ENCODE assay signal across 19 cellular contexts in the genomic region with DNA sequence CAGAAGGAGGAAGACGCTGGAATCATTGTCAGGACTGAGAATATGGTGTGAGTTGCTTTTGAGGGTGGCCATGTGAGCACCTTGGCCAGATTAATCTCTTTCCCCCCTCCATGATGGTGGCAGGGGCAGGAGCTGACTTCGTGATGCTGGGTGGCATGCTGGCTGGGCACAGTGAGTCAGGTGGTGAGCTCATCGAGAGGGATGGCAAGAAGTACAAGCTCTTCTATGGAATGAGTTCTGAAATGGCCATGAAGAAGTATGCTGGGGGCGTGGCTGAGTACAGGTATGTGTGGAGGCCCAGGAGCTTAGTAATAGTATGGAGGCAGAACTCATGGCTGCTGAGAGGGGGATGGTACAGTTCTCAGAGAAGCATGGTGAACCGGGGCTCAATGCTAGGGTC. TPM values are rescaled to one million over a fixed set of nuclear protein-coding genes. Genes with fewer than 3 reads are reported as not detected.
A peak's percentile ranks its signal among the peaks of the same experiment; 100 is the strongest.
DNase-seq lines count a peak whose midpoint lies in the region; ATAC-seq and TF ChIP-seq lines count a peak whose summit lies in the region.
"Had no signal": no experiment of that assay in that cellular context is flagged by ENCODE, and none has a peak within 500 bp of the region (broad histone marks: within the 10 kb centered on the region; RNA-seq: fewer than 3 reads in every experiment).

No MANE protein-coding gene starts in this region.

- no peak for ATAC-seq in activated T-cell treated with anti-CD3 and anti-CD28 coated beads, Interleukin-2, amount 50 U/mL, for 4 hours
- ATAC-seq: lower lobe of right lung, pancreas had no signal

- no peak overlapping the region for H3K4me3 Mint-ChIP-seq in activated naive CD4-positive, alpha-beta T cell treated with anti-CD3 and anti-CD28 coated beads for 36 hours
- H3K4me3 Mint-ChIP-seq in activated T-cell treated with anti-CD3 and anti-CD28 coated beads, Interleukin-2, amount 50 U/mL, for 4 hours = no peak overlapping the region

- no peak for DNase-seq in activated naive CD4-positive, alpha-beta T cell treated with anti-CD3 and anti-CD28 coated beads for 36 hours
- no peak for DNase-seq in activated naive CD4-positive, alpha-beta T cell treated with Interleukin-2 at 50 U/mL for 16 hours
- DNase-seq in activated T-cell treated with anti-CD3 and anti-CD28 coated beads, Interleukin-2, amount 50 U/mL, for 4 hours = peak; percentile 36
- DNase-seq in kidney glomerular epithelial cell (lab: John Stamatoyannopoulos, UW) = peak; percentile 3
- no peak for DNase-seq in smooth muscle cell (lab: John Stamatoyannopoulos, UW; ENCODE audit: unreplicated experiment)
- DNase-seq in D341Med (ENCODE audit: low spot score) = no peak
- no peak for DNase-seq in NCI-H774 (lab: John Stamatoyannopoulos, UW)
- no peak for DNase-seq in pons (ENCODE audit: low spot score)
- DNase-seq: activated gamma-delta T cell; DMS79 treated with DMSO at 0.1 percent for 48 hours; hippocampal formation; Karpas-422; lower lobe of right lung; NCI-H187 treated with DMSO at 0.1 percent for 48 hours; NCI-H748 treated with DMSO at 0.1 percent for 48 hours; pancreas; stimulated activated CD4-positive, alpha-beta T cell treated with anti-CD3 and anti-CD28 coated beads, Interleukin-4, amount 100 ng/mL, for 1 hour; stimulated activated naive CD4-positive, alpha-beta T cell had no signal

- peaks cover 42% of the 10 kb centered on the region for H3K36me3 Mint-ChIP-seq in activated naive CD4-positive, alpha-beta T cell treated with anti-CD3 and anti-CD28 coated beads for 36 hours (ENCODE audit: low read depth)
- H3K36me3 Mint-ChIP-seq in activated T-cell treated with anti-CD3 and anti-CD28 coated beads, Interleukin-2, amount 50 U/mL, for 4 hours (ENCODE audit: insufficient read depth) = peaks cover 53% of the 10 kb centered on the region

- H3K36me3 ChIP-seq in smooth muscle cell (ENCODE audit: low read depth) = no peaks in the 10 kb centered on the region

- intact Hi-C loops in activated naive CD4-positive, alpha-beta T cell treated with anti-CD3 and anti-CD28 coated beads for 36 hours (cut with micrococcal nuclease) = no loop called here

- H4K20me1 ChIP-seq in smooth muscle cell (ENCODE audit: low read depth) = peaks cover 24% of the 10 kb centered on the region

- TF ChIP-seq CTCF in smooth muscle cell (IDR thresholded peaks at IDR 0.05; ENCODE audit: borderline replicate concordance, insufficient read depth, poor library complexity, severe bottlenecking) = no peak

- no peak overlapping the region for H3K4me3 ChIP-seq in smooth muscle cell
- H3K4me3 ChIP-seq: esophagus muscularis mucosa, lower lobe of right lung, pancreas had no signal

- 93% methylated on average over 5 of the region's 5 CpGs for WGBS in smooth muscle cell (ENCODE audit: low lambda C conversion rate)

- peaks cover 14% of the 10 kb centered on the region for H3K4me1 ChIP-seq in smooth muscle cell (ENCODE audit: low read depth)

- H3K9ac ChIP-seq in smooth muscle cell (ENCODE audit: low read depth) = no peak overlapping the region

- H3K27me3 Mint-ChIP-seq in activated naive CD4-positive, alpha-beta T cell treated with anti-CD3 and anti-CD28 coated beads for 36 hours (ENCODE audit: low read depth) = no peaks in the 10 kb centered on the region
- H3K27me3 Mint-ChIP-seq in activated T-cell treated with anti-CD3 and anti-CD28 coated beads, Interleukin-2, amount 50 U/mL, for 4 hours (ENCODE audit: low read depth) = no peaks in the 10 kb centered on the region

- peaks cover 68% of the 10 kb centered on the region for H3K4me1 Mint-ChIP-seq in activated naive CD4-positive, alpha-beta T cell treated with anti-CD3 and anti-CD28 coated beads for 36 hours (ENCODE audit: low read depth)
- H3K4me1 Mint-ChIP-seq in activated T-cell treated with anti-CD3 and anti-CD28 coated beads, Interleukin-2, amount 50 U/mL, for 4 hours (ENCODE audit: low read depth) = peaks cover 76% of the 10 kb centered on the region

- H3F3A ChIP-seq in smooth muscle cell (ENCODE audit: low read depth) = peaks cover 28% of the 10 kb centered on the region

- H3K27ac ChIP-seq in smooth muscle cell (ENCODE audit: low read depth) = peak overlapping the region; percentile 7
- H3K27ac ChIP-seq: lower lobe of right lung, pancreas had no signal

- H3K9me3 Mint-ChIP-seq in activated naive CD4-positive, alpha-beta T cell treated with anti-CD3 and anti-CD28 coated beads for 36 hours = no peaks in the 10 kb centered on the region
- no peaks in the 10 kb centered on the region for H3K9me3 Mint-ChIP-seq in activated T-cell treated with anti-CD3 and anti-CD28 coated beads, Interleukin-2, amount 50 U/mL, for 4 hours

- no peak overlapping the region for H3K4me2 ChIP-seq in smooth muscle cell

- peaks cover 55% of the 10 kb centered on the region for H3K79me2 ChIP-seq in smooth muscle cell (ENCODE audit: low read depth)

- H3K27me3 ChIP-seq in smooth muscle cell (ENCODE audit: low read depth) = no peaks in the 10 kb centered on the region
- H3K27me3 ChIP-seq: esophagus muscularis mucosa, pancreas had no signal

- H3K27ac Mint-ChIP-seq in activated naive CD4-positive, alpha-beta T cell treated with anti-CD3 and anti-CD28 coated beads for 36 hours = peak overlapping the region; percentile 79

- H2AFZ ChIP-seq in smooth muscle cell (ENCODE audit: low read depth) = no peak overlapping the region

- no peaks in the 10 kb centered on the region for H3K9me3 ChIP-seq in smooth muscle cell (replicated peaks; ENCODE audit: low read depth)
- H3K9me3 ChIP-seq: esophagus muscularis mucosa, lower lobe of right lung, pancreas had no signal

- CTCF ChIA-PET in activated naive CD4-positive, alpha-beta T cell treated with anti-CD3 and anti-CD28 coated beads for 36 hours (lab: Charles Lee) = interaction anchor here (0.9 to 4.0 kb wide), 5 partner anchors 13 to 193 kb away, joined by 3 to 24 read pairs (median 6); partner anchors contain the start of genes CIDEB and MDP1

RNA-seq across cellular contexts. Expression of gene TINF2, which starts 4.3 kb away (rescaled TPM):
- 100 to 1,000 TPM; 117 to 128 TPM for total RNA-seq in activated naive CD4-positive, alpha-beta T cell treated with anti-CD3 and anti-CD28 coated beads for 36 hours
- total RNA-seq in activated T-cell treated with anti-CD3 and anti-CD28 coated beads, Interleukin-2, amount 50 U/mL, for 4 hours = 100 to 1,000 TPM in 2 of 3 donors, 10 to 100 TPM in 1; 87.2 to 110 (median 103) TPM
- 27.9 and 38.8 TPM in 2 replicates for total RNA-seq in smooth muscle cell
- 43.6 and 52.5 TPM in 2 replicates for polyA plus RNA-seq in smooth muscle cell

RNA-seq across cellular contexts. Expression of gene GMPR2, which starts 5.4 kb away (rescaled TPM):
- total RNA-seq in activated naive CD4-positive, alpha-beta T cell treated with anti-CD3 and anti-CD28 coated beads for 36 hours = 10 to 100 TPM; 60.5 to 63.7 TPM
- total RNA-seq in activated T-cell treated with anti-CD3 and anti-CD28 coated beads, Interleukin-2, amount 50 U/mL, for 4 hours = 10 to 100 TPM; 29.6 to 30.8 (median 29.7) TPM
- total RNA-seq in smooth muscle cell = 38.8 and 65.0 TPM in 2 replicates
- 43.4 and 55.9 TPM in 2 replicates for polyA plus RNA-seq in smooth muscle cell

RNA-seq across cellular contexts. Expression of gene NEDD8, which starts 6.0 kb away (rescaled TPM):
- total RNA-seq in activated naive CD4-positive, alpha-beta T cell treated with anti-CD3 and anti-CD28 coated beads for 36 hours = 100 to 1,000 TPM; 172 to 196 TPM
- total RNA-seq in activated T-cell treated with anti-CD3 and anti-CD28 coated beads, Interleukin-2, amount 50 U/mL, for 4 hours = 100 to 1,000 TPM; 197 to 217 (median 205) TPM
- 209 and 211 TPM in 2 replicates for total RNA-seq in smooth muscle cell
- polyA plus RNA-seq in smooth muscle cell = 375 and 432 TPM in 2 replicates

RNA-seq across cellular contexts. Expression of gene MDP1, which starts 22.3 kb away (rescaled TPM):
- total RNA-seq in activated naive CD4-positive, alpha-beta T cell treated with anti-CD3 and anti-CD28 coated beads for 36 hours = 10 to 100 TPM; 10.2 to 13.6 TPM
- 10 to 100 TPM; 16.3 to 19.5 (median 18.4) TPM for total RNA-seq in activated T-cell treated with anti-CD3 and anti-CD28 coated beads, Interleukin-2, amount 50 U/mL, for 4 hours
- 31.0 and 33.0 TPM in 2 replicates for total RNA-seq in smooth muscle cell
- 36.8 and 42.3 TPM in 2 replicates for polyA plus RNA-seq in smooth muscle cell

RNA-seq across cellular contexts. Expression of gene CHMP4A, which starts 24.8 kb away (rescaled TPM):
- 10 to 100 TPM; 65.2 to 66.5 TPM for total RNA-seq in activated naive CD4-positive, alpha-beta T cell treated with anti-CD3 and anti-CD28 coated beads for 36 hours
- total RNA-seq in activated T-cell treated with anti-CD3 and anti-CD28 coated beads, Interleukin-2, amount 50 U/mL, for 4 hours = 10 to 100 TPM; 71.7 to 85.5 (median 85.4) TPM
- total RNA-seq in smooth muscle cell = 29.7 and 32.5 TPM in 2 replicates
- 46.8 and 63.9 TPM in 2 replicates for polyA plus RNA-seq in smooth muscle cell

Comparison
In these comparisons a context has a peak if more than half of its experiments do, and no peak if none do; other contexts are left out.
1. DNase-seq: peak in activated T-cell treated with anti-CD3 and anti-CD28 coated beads, Interleukin-2, amount 50 U/mL, for 4 hours (single experiment) and kidney glomerular epithelial cell (single experiment); none in activated naive CD4-positive, alpha-beta T cell treated with anti-CD3 and anti-CD28 coated beads for 36 hours (single experiment), activated naive CD4-positive, alpha-beta T cell treated with Interleukin-2 at 50 U/mL for 16 hours (single experiment), smooth muscle cell (single experiment), D341Med (single experiment), NCI-H774 (single experiment) and pons (single experiment).